In the genomic region with DNA sequence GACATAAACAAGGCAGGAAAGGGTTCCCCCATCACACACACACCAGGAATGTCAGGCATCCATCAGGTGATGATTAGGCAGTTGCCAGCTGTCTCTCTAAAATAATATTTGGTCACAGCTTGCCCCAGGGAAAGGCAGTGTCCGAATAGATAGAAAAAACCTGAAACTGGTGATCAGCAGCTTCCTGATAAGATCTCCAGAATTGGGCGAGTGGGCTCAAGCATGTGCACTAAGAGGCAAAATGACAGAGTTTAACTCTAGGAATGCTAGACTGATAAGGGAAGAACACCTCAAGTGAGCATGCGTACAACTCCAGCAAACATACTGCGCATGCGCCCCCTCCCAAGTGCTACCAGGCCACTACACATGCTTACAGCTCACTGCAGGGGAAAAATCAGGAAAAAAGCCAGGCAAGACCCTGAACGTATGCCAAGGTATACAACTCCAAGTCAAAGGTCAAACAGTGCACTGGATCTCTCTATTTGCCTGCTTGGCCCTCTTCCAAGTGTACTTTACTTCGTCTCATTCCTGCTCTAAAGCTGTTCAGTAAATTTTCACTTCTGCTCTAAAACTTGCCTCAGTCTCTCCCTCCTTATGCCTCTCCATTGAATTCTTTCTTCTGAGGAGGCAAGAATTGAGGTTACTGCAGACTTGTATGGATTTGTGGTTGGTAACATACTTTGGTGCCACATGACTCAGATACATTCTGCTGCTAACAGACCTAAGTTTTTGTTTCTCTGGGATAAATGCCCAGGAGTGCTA, we compare ENCODE assay signal across 1 cellular context.
TF ChIP-seq lines count a peak whose summit lies in the region.

No MANE protein-coding gene starts in this region.

TF ChIP-seq in HepG2, 621 proteins besides CTCF, POLR2A, EP300 and RAD21 (continued from another document):
- TF ChIP-seq NFYC (CRISPR knock-in tag; IDR thresholded peaks at IDR 0.05) (no peak), ZNF513 (CRISPR knock-in tag; conservative IDR thresholded peaks at IDR 0.05) (no peak), ZNF552 (CRISPR knock-in tag; IDR thresholded peaks at IDR 0.05; ENCODE audit: borderline replicate concordance) (no peak), ZNF232 (CRISPR knock-in tag; IDR thresholded peaks at IDR 0.05; ENCODE audit: borderline replicate concordance) (0 out of 2 replicates have a peak, but pooled peaks have one; percentile 25), XBP1 (CRISPR knock-in tag; IDR thresholded peaks at IDR 0.05) (no peak), MXD4 (CRISPR knock-in tag; IDR thresholded peaks at IDR 0.05) (0 out of 2 replicates have a peak, but pooled peaks have one; percentile 16), SIX4 (CRISPR knock-in tag; IDR thresholded peaks at IDR 0.05) (no peak), MAZ (IDR thresholded peaks at IDR 0.05; ENCODE audit: borderline replicate concordance, low read depth, low read length) (no peak), MAZ (CRISPR knock-in tag; IDR thresholded peaks at IDR 0.05; ENCODE audit: low read depth) (no peak), HHEX (CRISPR knock-in tag; IDR thresholded peaks at IDR 0.05) (no peak; the same call in 1 of the 2 replicates), ZNF878 (CRISPR knock-in tag; IDR thresholded peaks at IDR 0.05) (peak; percentile 61; the same call in 1 of the 2 replicates), ZNF576 (CRISPR knock-in tag; IDR thresholded peaks at IDR 0.05) (no peak), ATAD3A (CRISPR knock-in tag; IDR thresholded peaks at IDR 0.05) (no peak), ZSCAN12 (CRISPR knock-in tag; IDR thresholded peaks at IDR 0.05) (0 out of 2 replicates have a peak, but pooled peaks have one; percentile 14), ARHGAP35 (CRISPR knock-in tag; IDR thresholded peaks at IDR 0.05; ENCODE audit: borderline replicate concordance) (no peak), FOXJ3 (CRISPR knock-in tag; IDR thresholded peaks at IDR 0.05; ENCODE audit: borderline replicate concordance) (peak; percentile 40; the same call in 1 of the 2 replicates), RBAK (CRISPR knock-in tag; IDR thresholded peaks at IDR 0.05) (no peak), ZNF124 (CRISPR knock-in tag; IDR thresholded peaks at IDR 0.05) (0 out of 2 replicates have a peak, but pooled peaks have one; percentile 41), ZNF766 (CRISPR knock-in tag; IDR thresholded peaks at IDR 0.05; ENCODE audit: borderline replicate concordance) (peak; percentile 30; the same call in 1 of the 2 replicates), SRSF9 (IDR thresholded peaks at IDR 0.05; ENCODE audit: borderline replicate concordance, insufficient read depth, low read depth, low read length, poor library complexity, severe bottlenecking) (no peak), ZNF501 (CRISPR knock-in tag; IDR thresholded peaks at IDR 0.05) (0 out of 2 replicates have a peak, but pooled peaks have one; percentile 43), LBX2 (CRISPR knock-in tag; IDR thresholded peaks at IDR 0.05; ENCODE audit: borderline replicate concordance) (no peak)
- TF ChIP-seq, protein P1, sequence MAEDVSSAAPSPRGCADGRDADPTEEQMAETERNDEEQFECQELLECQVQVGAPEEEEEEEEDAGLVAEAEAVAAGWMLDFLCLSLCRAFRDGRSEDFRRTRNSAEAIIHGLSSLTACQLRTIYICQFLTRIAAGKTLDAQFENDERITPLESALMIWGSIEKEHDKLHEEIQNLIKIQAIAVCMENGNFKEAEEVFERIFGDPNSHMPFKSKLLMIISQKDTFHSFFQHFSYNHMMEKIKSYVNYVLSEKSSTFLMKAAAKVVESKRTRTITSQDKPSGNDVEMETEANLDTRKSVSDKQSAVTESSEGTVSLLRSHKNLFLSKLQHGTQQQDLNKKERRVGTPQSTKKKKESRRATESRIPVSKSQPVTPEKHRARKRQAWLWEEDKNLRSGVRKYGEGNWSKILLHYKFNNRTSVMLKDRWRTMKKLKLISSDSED (CRISPR knock-in tag; IDR thresholded peaks at IDR 0.05) = no peak
- TF ChIP-seq, protein P2, sequence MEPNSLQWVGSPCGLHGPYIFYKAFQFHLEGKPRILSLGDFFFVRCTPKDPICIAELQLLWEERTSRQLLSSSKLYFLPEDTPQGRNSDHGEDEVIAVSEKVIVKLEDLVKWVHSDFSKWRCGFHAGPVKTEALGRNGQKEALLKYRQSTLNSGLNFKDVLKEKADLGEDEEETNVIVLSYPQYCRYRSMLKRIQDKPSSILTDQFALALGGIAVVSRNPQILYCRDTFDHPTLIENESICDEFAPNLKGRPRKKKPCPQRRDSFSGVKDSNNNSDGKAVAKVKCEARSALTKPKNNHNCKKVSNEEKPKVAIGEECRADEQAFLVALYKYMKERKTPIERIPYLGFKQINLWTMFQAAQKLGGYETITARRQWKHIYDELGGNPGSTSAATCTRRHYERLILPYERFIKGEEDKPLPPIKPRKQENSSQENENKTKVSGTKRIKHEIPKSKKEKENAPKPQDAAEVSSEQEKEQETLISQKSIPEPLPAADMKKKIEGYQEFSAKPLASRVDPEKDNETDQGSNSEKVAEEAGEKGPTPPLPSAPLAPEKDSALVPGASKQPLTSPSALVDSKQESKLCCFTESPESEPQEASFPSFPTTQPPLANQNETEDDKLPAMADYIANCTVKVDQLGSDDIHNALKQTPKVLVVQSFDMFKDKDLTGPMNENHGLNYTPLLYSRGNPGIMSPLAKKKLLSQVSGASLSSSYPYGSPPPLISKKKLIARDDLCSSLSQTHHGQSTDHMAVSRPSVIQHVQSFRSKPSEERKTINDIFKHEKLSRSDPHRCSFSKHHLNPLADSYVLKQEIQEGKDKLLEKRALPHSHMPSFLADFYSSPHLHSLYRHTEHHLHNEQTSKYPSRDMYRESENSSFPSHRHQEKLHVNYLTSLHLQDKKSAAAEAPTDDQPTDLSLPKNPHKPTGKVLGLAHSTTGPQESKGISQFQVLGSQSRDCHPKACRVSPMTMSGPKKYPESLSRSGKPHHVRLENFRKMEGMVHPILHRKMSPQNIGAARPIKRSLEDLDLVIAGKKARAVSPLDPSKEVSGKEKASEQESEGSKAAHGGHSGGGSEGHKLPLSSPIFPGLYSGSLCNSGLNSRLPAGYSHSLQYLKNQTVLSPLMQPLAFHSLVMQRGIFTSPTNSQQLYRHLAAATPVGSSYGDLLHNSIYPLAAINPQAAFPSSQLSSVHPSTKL (CRISPR knock-in tag; IDR thresholded peaks at IDR 0.05) = peak; percentile 90
